In the genomic region with DNA sequence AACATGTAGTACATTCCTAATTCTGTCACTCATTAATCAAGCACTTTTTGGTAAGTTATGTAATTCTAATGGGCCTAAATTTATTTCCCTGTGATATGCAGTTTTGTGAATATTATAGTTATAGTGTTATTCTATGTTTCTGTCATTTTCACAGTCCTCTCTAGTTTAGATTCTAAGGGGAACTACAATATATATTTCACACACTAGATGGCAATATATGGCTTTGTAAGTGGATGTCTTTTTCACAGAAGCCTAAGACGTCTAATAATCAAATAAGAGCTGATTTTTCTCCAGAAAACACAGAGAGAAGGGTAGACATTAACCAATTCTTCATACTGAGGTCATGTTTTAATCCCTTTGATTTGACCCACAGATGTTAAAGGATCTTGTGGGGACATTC, we compare ENCODE assay signal across 8 cellular contexts.
DNase-seq lines count a peak whose midpoint lies in the region; ATAC-seq and TF ChIP-seq lines count a peak whose summit lies in the region.

No MANE protein-coding gene starts in this region.

- DNase-seq in AG08395 (ENCODE audit: low spot score) (peak; percentile 47), GM20000 (ENCODE audit: low spot score) (peak; percentile 35), RKO (ENCODE audit: low spot score) (peak; percentile 54), fibroblast of pulmonary artery (ENCODE audit: low read depth) (peak; percentile 72), superior temporal gyrus (ENCODE audit: extremely low spot score) (peak; percentile 77), HuH-7.5 (ENCODE audit: low spot score) (no peak)

- no peak overlapping the region for H3K4me3 ChIP-seq in fibroblast of pulmonary artery (replicated peaks; ENCODE audit: low read depth, low read length)

- ATAC-seq in HG03175 (IDR thresholded peaks at IDR 0.05; ENCODE audit: unreplicated experiment) (no peak), GM19035 (IDR thresholded peaks at IDR 0.05; ENCODE audit: unreplicated experiment) (no peak)

- TF ChIP-seq CTCF in GM20000 (IDR thresholded peaks at IDR 0.05; ENCODE audit: extremely low read depth, missing control alignments), result no peak
- peak; percentile 54 for TF ChIP-seq CTCF in fibroblast of pulmonary artery (IDR thresholded peaks at IDR 0.05; ENCODE audit: low read length, missing control alignments)
